ENCODE assay signal across 8 cellular contexts in the genomic region with DNA sequence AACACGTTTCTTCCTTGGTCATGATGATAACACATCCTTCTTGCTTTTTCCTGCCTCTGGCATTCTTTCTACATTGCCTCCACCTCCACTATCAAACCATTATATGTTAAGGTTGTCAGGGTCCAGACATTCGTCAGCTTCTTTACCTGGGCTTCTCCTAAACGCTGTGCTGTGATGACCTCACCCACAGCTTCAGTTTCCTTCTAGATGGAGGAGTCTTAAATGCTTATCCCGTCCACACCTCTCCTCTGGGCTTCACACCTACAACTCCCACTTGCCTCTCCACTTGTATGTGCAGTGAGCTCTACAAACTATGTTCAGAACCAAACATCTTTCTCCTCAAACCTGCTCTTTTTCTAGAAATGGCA. TPM values are rescaled to one million over a fixed set of nuclear protein-coding genes. Genes with fewer than 3 reads are reported as not detected.
A peak's percentile ranks its signal among the peaks of the same experiment; 100 is the strongest.
DNase-seq lines count a peak whose midpoint lies in the region; ATAC-seq and TF ChIP-seq lines count a peak whose summit lies in the region.

No MANE protein-coding gene starts in this region.

- no peaks in the 10 kb centered on the region for H3K79me1 ChIP-seq in H9 (ENCODE audit: insufficient read depth, low read depth, low read length, poor library complexity, severe bottlenecking)

- no peak overlapping the region for H4K5ac ChIP-seq in H9 (ENCODE audit: insufficient read length, low read depth, low read length)

- H3K4ac ChIP-seq in H9 (ENCODE audit: low read depth, low read length) = no peak overlapping the region

- no peak overlapping the region for H3K27ac Mint-ChIP-seq in H9

- H3K27ac ChIP-seq in H9 (ENCODE audit: insufficient read length, low read depth, low read length) = peak overlapping the region; percentile 14

- no peak overlapping the region for H4K8ac ChIP-seq in H9 (replicated peaks; ENCODE audit: insufficient read length, low read depth, low read length)

- H3K4me1 Mint-ChIP-seq in H9 = no peaks in the 10 kb centered on the region

- no peaks in the 10 kb centered on the region for H3K27me3 ChIP-seq in BE2C
- peaks cover 3% of the 10 kb centered on the region; the same call in 1 of the 2 replicates for H3K27me3 ChIP-seq in H9 (ENCODE audit: insufficient read depth, low read length)

- H2BK12ac ChIP-seq in H9 (ENCODE audit: insufficient read length, low read depth, low read length) = no peak overlapping the region

- in situ Hi-C loops in astrocyte of the cerebellum (cut with HindIII; ENCODE audit: low sequenced_read_pairs) = no loop called here

- no peak overlapping the region for H3K18ac ChIP-seq in H9 (ENCODE audit: insufficient read length, low read depth, low read length)

- H3K79me2 ChIP-seq in H9 (ENCODE audit: insufficient read depth, low read length) = peaks cover 2% of the 10 kb centered on the region; the same call in 1 of the 2 replicates

- H2AK5ac ChIP-seq in H9 (ENCODE audit: insufficient read length, low read length) = no peak overlapping the region

- no peak overlapping the region for H2AFZ ChIP-seq in H9 (ENCODE audit: low read length)

- H3K56ac ChIP-seq in H9 (ENCODE audit: insufficient read length, low read depth, low read length) = no peak overlapping the region

- H4K91ac ChIP-seq in H9 (ENCODE audit: insufficient read length, low read depth, low read length) = no peak overlapping the region

- peak overlapping the region; percentile 66 for H3K4me2 ChIP-seq in H9 (ENCODE audit: insufficient read depth, insufficient read length, low read length)

- peaks cover 0 to 10% (median 4%) of the 10 kb centered on the region in 3 experiments; a peak in 3 of 7 replicates for H3K36me3 Mint-ChIP-seq in H9 (ENCODE audit: insufficient read depth in 1 of 3, low read depth in 3 of 3)

- H3K9ac ChIP-seq in H9 (ENCODE audit: extremely low read depth, insufficient read length, low read length) = peak overlapping the region; percentile 65

- peak; percentile 2 for ATAC-seq in mucosa of descending colon

- H3K27me3 Mint-ChIP-seq in H9 (ENCODE audit: low read depth) = peaks cover 10% of the 10 kb centered on the region

- H3T11ph ChIP-seq in H9 (ENCODE audit: low read length) = no peak overlapping the region

- peaks cover 4% of the 10 kb centered on the region; the same call in 1 of the 2 replicates for H3K4me1 ChIP-seq in BE2C
- 0 out of 2 replicates have a peak, but pooled peaks cover 2% of the 10 kb centered on the region for H3K4me1 ChIP-seq in H9 (ENCODE audit: insufficient read depth, low read length)
- H3K4me1 ChIP-seq in mucosa of descending colon (ENCODE audit: low read depth) = peaks cover 9% of the 10 kb centered on the region

- WGBS in H9 (ENCODE audit: extremely low coverage, insufficient read length, low lambda C conversion rate) = no CpG with 5 or more reads among the region's 4 CpGs

- H3K23me2 ChIP-seq in H9 (ENCODE audit: insufficient read length, low read depth, low read length, poor library complexity, severe bottlenecking) = peaks cover 7% of the 10 kb centered on the region

- no peak for TF ChIP-seq CTCF in BE2C (IDR thresholded peaks at IDR 0.05; ENCODE audit: low read depth, low read length)
- no peak for TF ChIP-seq CTCF in H9 (conservative IDR thresholded peaks at IDR 0.05)
- TF ChIP-seq CTCF in astrocyte of the cerebellum (IDR thresholded peaks at IDR 0.05; ENCODE audit: low read depth, low read length, missing control alignments) = no peak
- TF ChIP-seq CTCF in mucosa of descending colon (IDR thresholded peaks at IDR 0.05) = no peak

- H3K14ac ChIP-seq in H9 (ENCODE audit: insufficient read depth, low read length) = no peak overlapping the region

- H2BK120ac ChIP-seq in H9 (ENCODE audit: low read depth, low read length, poor library complexity, severe bottlenecking) = no peak overlapping the region

- peaks cover 0 to 4% of the 10 kb centered on the region in 2 experiments; a peak in 1 of 5 replicates for H3K9me3 Mint-ChIP-seq in H9

- H2BK5ac ChIP-seq in H9 (ENCODE audit: insufficient read length, low read length) = no peak overlapping the region

- H3K23ac ChIP-seq in H9 (ENCODE audit: insufficient read length, low read depth, low read length) = no peak overlapping the region

- intact Hi-C loops in mucosa of descending colon (cut with DNase I, micrococcal nuclease) = no loop called here

- H3K36me3 ChIP-seq in BE2C (no peaks in the 10 kb centered on the region), mucosa of descending colon (ENCODE audit: low read depth) (no peaks in the 10 kb centered on the region)

- no peak overlapping the region for H3K4me3 Mint-ChIP-seq in H9

- H4K20me1 ChIP-seq in H9 (ENCODE audit: control insufficient read depth, insufficient read depth, insufficient read length) = no peaks in the 10 kb centered on the region

- no peak overlapping the region for H2BK20ac ChIP-seq in H9 (ENCODE audit: low read depth, low read length, poor library complexity, severe bottlenecking)

- H3K4me3 ChIP-seq in BE2C (ENCODE audit: low read depth, low read length) (peak overlapping the region; percentile 80), astrocyte of the cerebellum (ENCODE audit: low read depth, low read length) (peak overlapping the region; percentile 78), mucosa of descending colon (peak overlapping the region; percentile 69)

- H3K9me3 ChIP-seq in BE2C = no peaks in the 10 kb centered on the region
- H3K9me3 ChIP-seq in H9 (ENCODE audit: control insufficient read depth, low read depth, low read length) = no peaks in the 10 kb centered on the region
- H3K9me3 ChIP-seq in mucosa of descending colon = no peaks in the 10 kb centered on the region

- DNase-seq in BE2C = no peak
- DNase-seq in H9 = no peak
- no peak for DNase-seq in astrocyte of the cerebellum (ENCODE audit: low read depth)
- no peak for DNase-seq in mucosa of descending colon
- DNase-seq in stimulated activated CD8-positive, alpha-beta memory T cell treated with anti-CD3 and anti-CD28 coated beads, Interleukin-4, amount 100 ng/mL, for 48 hours = no peak
- DNase-seq in stimulated activated CD4-positive, alpha-beta T cell treated with anti-CD3 and anti-CD28 coated beads, Interleukin-15, amount 100 ng/mL, for 24 hours = no peak
- no peak for DNase-seq in activated CD8-positive, alpha-beta memory T cell treated with anti-CD3 and anti-CD28 coated beads for 24 hours
- no peak for DNase-seq in SK-N-DZ (ENCODE audit: low spot score)

- no peak overlapping the region for H2BK15ac ChIP-seq in H9 (ENCODE audit: low read depth, low read length)

RNA-seq across cellular contexts. Expression of a gene that starts 0.7 kb away (rescaled TPM):
- polyA plus RNA-seq in BE2C (2012; ENCODE audit: insufficient read depth, insufficient read length, low read depth) = 13.9 TPM
- total RNA-seq in H9 (2021) (45.4 and 48.1 TPM in 2 replicates), mucosa of descending colon (10 to 100 TPM; 56.5 to 78.6 (median 74.8) TPM)
- polyA plus RNA-seq in SK-N-DZ (2014; cell fraction: cytosol; rRNA removed) = 16.8 and 18.2 TPM in 2 replicates
- polyA plus RNA-seq in SK-N-DZ (2014; cell fraction: nucleus; rRNA removed) = 7.2 and 9.4 TPM in 2 replicates
